Comparison of ENCODE assay signal across 10 cellular contexts in genomic region chr2:213086566-213086965, GRCh38.
DNase-seq lines count a peak whose midpoint lies in the region; TF ChIP-seq lines count a peak whose summit lies in the region.
"Had no signal": no experiment of that assay in that cellular context is flagged by ENCODE, and none has a peak within 500 bp of the region (broad histone marks: within the 10 kb centered on the region; RNA-seq: fewer than 3 reads in every experiment).

No MANE protein-coding gene starts in this region.

- H3K27me3 ChIP-seq in HUES64 (ENCODE audit: insufficient read depth, low read length): no peaks in the 10 kb centered on the region

- no peak overlapping the region for H3K4me3 Mint-ChIP-seq in mesothelial cell of epicardium

- peak overlapping the region; percentile 47; the same call in 1 of the 2 replicates for H3K9ac ChIP-seq in HUES64 (ENCODE audit: low read depth, low read length)

- H3K4me1 Mint-ChIP-seq in mesothelial cell of epicardium: peaks cover 23% of the 10 kb centered on the region

- no peaks in the 10 kb centered on the region for H3K36me3 Mint-ChIP-seq in mesothelial cell of epicardium

- peaks cover 18% of the 10 kb centered on the region for H3K4me1 ChIP-seq in HUES64 (ENCODE audit: insufficient read depth, low read length)

- H3K27ac Mint-ChIP-seq in mesothelial cell of epicardium: peak overlapping the region; percentile 86

- H3K27me3 Mint-ChIP-seq in mesothelial cell of epicardium (ENCODE audit: low read depth): no peaks in the 10 kb centered on the region

- H3K9me3 Mint-ChIP-seq in mesothelial cell of epicardium: no peaks in the 10 kb centered on the region

- H3K36me3 ChIP-seq in HUES64 (ENCODE audit: insufficient read depth, low read length): no peaks in the 10 kb centered on the region

- H3K4me3 ChIP-seq in HUES64 (ENCODE audit: low read length) (peak overlapping the region; percentile 20; the same call in 1 of the 2 replicates), fibroblast of the aortic adventitia (ENCODE audit: low read depth, low read length) (no peak overlapping the region)

- peak; percentile 12 for DNase-seq in AG08396 (ENCODE audit: low spot score)
- DNase-seq in fibroblast of the aortic adventitia (ENCODE audit: low read depth): peak; percentile 39
- DNase-seq in mesothelial cell of epicardium (ENCODE audit: low spot score in 2 of 2, unreplicated experiment in 2 of 2): no peak
- no peak for DNase-seq in HCEC 1CT
- no peak for DNase-seq in GOT3 (lab: John Stamatoyannopoulos, UW)
- no peak for DNase-seq in HPDE6-E6E7 (ENCODE audit: extremely low spot score)
- no peak for DNase-seq in medulla oblongata (ENCODE audit: extremely low spot score)
- DNase-seq: DMS79 treated with DMSO at 0.1 percent for 48 hours, nucleus accumbens had no signal

- 62% methylated on average over 2 of the region's 3 CpGs for WGBS in HUES64

- TF ChIP-seq CTCF in fibroblast of the aortic adventitia (IDR thresholded peaks at IDR 0.05; ENCODE audit: insufficient read depth, low read length): no peak
- no peak for TF ChIP-seq CTCF in mesothelial cell of epicardium (IDR thresholded peaks at IDR 0.05; ENCODE audit: unreplicated experiment)

- no peaks in the 10 kb centered on the region for H3K9me3 ChIP-seq in HUES64 (ENCODE audit: insufficient read depth, low read depth, low read length)

- peak overlapping the region; percentile 25 for H3K27ac ChIP-seq in HUES64 (ENCODE audit: low read depth, low read length)

Comparison
In these comparisons a context has a peak if more than half of its experiments do, and no peak if none do; other contexts are left out.
1. DNase-seq: peak in AG08396 (single experiment) and fibroblast of the aortic adventitia (single experiment); none in mesothelial cell of epicardium (0 of 2), HCEC 1CT (single experiment), GOT3 (single experiment), HPDE6-E6E7 (single experiment) and medulla oblongata (single experiment).